In the genomic region with DNA sequence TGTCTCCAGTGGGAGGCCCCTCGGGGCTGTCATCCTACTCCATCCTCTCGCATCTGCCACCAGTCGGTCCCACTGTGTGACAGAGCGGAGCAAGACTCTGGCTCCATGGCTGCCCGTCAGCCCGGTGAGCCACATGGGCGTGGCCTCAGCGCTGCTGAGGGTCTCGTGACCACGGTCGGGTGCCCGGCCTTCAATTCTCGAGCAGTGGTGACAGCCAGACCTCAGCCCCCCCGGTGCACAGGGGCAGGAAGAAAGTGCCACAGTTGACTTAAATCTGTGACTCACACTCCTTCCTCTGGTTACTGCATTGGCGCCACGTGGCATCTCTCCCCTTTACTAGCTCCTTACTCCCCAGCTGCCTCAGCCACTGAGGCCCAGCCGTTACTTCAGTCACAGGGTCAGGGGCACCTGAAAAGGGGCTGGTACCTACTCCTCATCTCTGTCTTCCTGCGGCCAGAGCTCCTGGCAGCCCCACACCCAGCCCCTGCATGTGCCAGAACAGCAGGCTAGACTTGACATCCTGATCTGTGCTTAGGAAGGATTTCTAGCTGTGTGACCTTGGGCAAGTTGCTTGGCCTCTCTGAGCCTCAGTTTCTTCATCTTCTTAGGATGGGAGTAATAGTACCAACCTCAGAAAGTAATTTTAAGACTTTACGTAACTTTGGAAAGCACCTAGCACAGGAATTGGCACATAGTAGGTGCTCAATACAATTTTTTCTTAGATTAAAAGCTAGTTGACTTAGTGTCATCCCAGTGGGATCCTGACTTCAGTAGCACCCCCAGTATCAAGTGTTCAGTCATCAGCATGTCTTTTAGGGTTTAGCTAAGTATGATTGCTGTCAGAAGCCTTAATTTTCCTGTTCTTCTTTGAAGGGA, we compare ENCODE assay signal across 10 cellular contexts.
DNase-seq lines count a peak whose midpoint lies in the region; ATAC-seq, FAIRE-seq and TF ChIP-seq lines count a peak whose summit lies in the region.
"Had no signal": no experiment of that assay in that cellular context is flagged by ENCODE, and none has a peak within 500 bp of the region (broad histone marks: within the 10 kb centered on the region; RNA-seq: fewer than 3 reads in every experiment).

No MANE protein-coding gene starts in this region.

- TF ChIP-seq CTCF in K562 (IDR thresholded peaks at IDR 0.05 in 2 of 3, conservative IDR thresholded peaks at IDR 0.05 in 1 of 3; ENCODE audit: insufficient read depth in 2 of 3, low read depth in 1 of 3, low read length in 3 of 3) (no peak), transverse colon (IDR thresholded peaks at IDR 0.05) (no peak)

- H3K27me3 ChIP-seq in K562 (ENCODE audit: control insufficient read depth in 2 of 2, insufficient read depth in 2 of 2, low read length in 2 of 2), result no peaks in the 10 kb centered on the region
- no peaks in the 10 kb centered on the region for H3K27me3 ChIP-seq in transverse colon
- H3K27me3 ChIP-seq in right cardiac atrium (ENCODE audit: control insufficient read depth, insufficient read depth), result no peaks in the 10 kb centered on the region
- H3K27me3 ChIP-seq in GM23248 (replicated peaks; ENCODE audit: insufficient read depth), result no peaks in the 10 kb centered on the region

- no peaks in the 10 kb centered on the region for H3K9me1 ChIP-seq in K562 (ENCODE audit: control insufficient read depth, insufficient read depth, low read length)

- ATAC-seq in Right ventricle myocardium inferior, result peak; percentile 4
- ATAC-seq in K562, result no peak
- ATAC-seq in right cardiac atrium, result no peak
- ATAC-seq: left colon had no signal

- POLR2A ChIA-PET in K562 (lab: Yijun Ruan, JAX), result interaction anchor here (1.0 to 1.1 kb wide), 2 partner anchors 10 to 38 kb away, joined by 3 read pairs; no protein-coding TSS in a partner anchor

- CTCF ChIA-PET in K562 (lab: Yijun Ruan, JAX; ENCODE audit: low intra/inter-chr PET ratio), result no interaction called here

- H3K4me3 ChIP-seq in K562 (no peak overlapping the region), transverse colon (no peak overlapping the region), right cardiac atrium (ENCODE audit: low read length) (no peak overlapping the region), GM23248 (no peak overlapping the region)

- no peak overlapping the region for H3K4me2 ChIP-seq in K562 (ENCODE audit: insufficient read depth, low read length)
- H3K4me2 ChIP-seq in GM23248 (ENCODE audit: unreplicated experiment), result no peak overlapping the region

- WGBS in K562 (ENCODE audit: insufficient coverage, low coverage, missing lambda C conversion rate), result 98% methylated on average over 15 of the region's 19 CpGs
- 74 to 100% methylated on average over 1 to 19 of the region's 19 CpGs for WGBS in transverse colon (ENCODE audit: low coverage in 1 of 2), 2 donors
- WGBS in right cardiac atrium, result 82% methylated on average over 19 of the region's 19 CpGs
- WGBS in GM23248 (ENCODE audit: low coverage in 1 of 2, low lambda C conversion rate in 2 of 2, missing lambda C conversion rate in 2 of 2), 2 experiments, result 94 to 96% methylated on average over 19 of the region's 19 CpGs

- no peaks in the 10 kb centered on the region for H3K9me3 ChIP-seq in K562 (replicated peaks; ENCODE audit: control insufficient read depth, insufficient read depth, low read depth, low read length)
- H3K9me3 ChIP-seq in transverse colon, result no peaks in the 10 kb centered on the region
- H3K9me3 ChIP-seq in right cardiac atrium (ENCODE audit: control insufficient read depth, low read length), result no peaks in the 10 kb centered on the region
- no peaks in the 10 kb centered on the region for H3K9me3 ChIP-seq in GM23248 (ENCODE audit: low read depth)

- H2AFZ ChIP-seq in K562 (ENCODE audit: low read depth, low read length) (no peak overlapping the region), GM23248 (no peak overlapping the region)

- TF ChIP-seq EP300 in K562 (IDR thresholded peaks at IDR 0.05; ENCODE audit: low read length), result no peak
- TF ChIP-seq EP300 in transverse colon (IDR thresholded peaks at IDR 0.05; ENCODE audit: low read depth), result no peak

- H3K79me2 ChIP-seq in K562 (ENCODE audit: control insufficient read depth, insufficient read depth, low read length) (no peaks in the 10 kb centered on the region), GM23248 (ENCODE audit: insufficient read depth) (peaks cover 29% of the 10 kb centered on the region)

- H3K27ac ChIP-seq in K562 (ENCODE audit: extremely low read depth, low read depth, low read length) (no peak overlapping the region), transverse colon (no peak overlapping the region), right cardiac atrium (ENCODE audit: low read length) (no peak overlapping the region), GM23248 (no peak overlapping the region)

- FAIRE-seq in K562 (lab: Jason Lieb, UNC), result peak; percentile 6
- FAIRE-seq: astrocyte had no signal

- DNase-seq in Right ventricle myocardium inferior (ENCODE audit: missing footprints) (no peak), cardiac septum (ENCODE audit: low spot score) (no peak), HK-2 (ENCODE audit: unreplicated experiment) (peak; percentile 85), K562 (ENCODE audit: extremely low read depth in 1 of 4, low spot score in 3 of 4) (no peak), transverse colon (peak; percentile 16), SHP77 (lab: John Stamatoyannopoulos, UW) (no peak), right cardiac atrium (no peak), GM23248 (no peak)

- TF ChIP-seq POLR2A in K562 (conservative IDR thresholded peaks at IDR 0.05) (no peak), transverse colon (IDR thresholded peaks at IDR 0.05) (no peak)

- TF ChIP-seq RAD21 in K562 (CRISPR knock-in tag; conservative IDR thresholded peaks at IDR 0.05 in 1 of 2, IDR thresholded peaks at IDR 0.05 in 1 of 2), result no peak

- H3K9ac ChIP-seq in K562 (ENCODE audit: insufficient read depth in 1 of 2, low read depth in 2 of 2, low read length in 2 of 2) (peak overlapping the region in 1 of 2 experiments; percentile 42; a peak in 1 of 4 replicates), GM23248 (no peak overlapping the region)

- no peaks in the 10 kb centered on the region for H3K9me2 ChIP-seq in GM23248 (ENCODE audit: insufficient read depth)

- intact Hi-C loops in Right ventricle myocardium inferior (cut with DNase I) (no loop called here), cardiac septum (cut with DNase I) (no loop called here), K562 (cut with micrococcal nuclease) (no loop called here), transverse colon (cut with DNase I; ENCODE audit: low total_unique reads) (no loop called here), right cardiac atrium (cut with DNase I) (no loop called here)

- H3K4me1 ChIP-seq in K562 (replicated peaks in 1 of 2; ENCODE audit: control insufficient read depth in 2 of 2, insufficient read depth in 2 of 2, low read length in 2 of 2), result peaks cover 0 to 3% of the 10 kb centered on the region in 2 experiments; a peak in 1 of 5 replicates
- no peaks in the 10 kb centered on the region for H3K4me1 ChIP-seq in transverse colon
- no peaks in the 10 kb centered on the region for H3K4me1 ChIP-seq in right cardiac atrium (ENCODE audit: control insufficient read depth, insufficient read depth, low read length)
- H3K4me1 ChIP-seq in GM23248 (ENCODE audit: insufficient read depth), result no peaks in the 10 kb centered on the region; the same call in 1 of the 2 replicates

- no TSS peak for BruUV-seq in K562 (replicated peaks; lab: Mats Ljungman, UMichigan)

- 0 out of 2 replicates have a peak, but pooled peaks cover 5% of the 10 kb centered on the region for H3F3A ChIP-seq in GM23248 (ENCODE audit: insufficient read depth)

- in situ Hi-C loops in K562 (cut with MboI) (no loop called here), transverse colon (cut with MboI; ENCODE audit: low pct_ligation_motif_present in 1 of 4, low pct_unique_long_range_greater_than_20kb in 1 of 4, low sequenced_read_pairs in 3 of 4) (no loop called here), GM23248 (cut with MboI) (no loop called here)

- H4K20me1 ChIP-seq in K562 (replicated peaks; ENCODE audit: control insufficient read depth, insufficient read depth, low read length) (no peaks in the 10 kb centered on the region), GM23248 (ENCODE audit: insufficient read depth) (no peaks in the 10 kb centered on the region)

- H3K36me3 ChIP-seq in K562 (ENCODE audit: control insufficient read depth, insufficient read depth, low read length) (peaks cover 92% of the 10 kb centered on the region; the same call in 2 of the 3 replicates), transverse colon (peaks cover 0 to 32% (median 16%) of the 10 kb centered on the region in 4 donors), GM23248 (ENCODE audit: low read depth) (peaks cover 38% of the 10 kb centered on the region; the same call in 1 of the 2 replicates)

TF ChIP-seq in K562, 482 proteins besides CTCF, POLR2A, EP300 and RAD21 (continues in another document):
- TF ChIP-seq, protein P1, sequence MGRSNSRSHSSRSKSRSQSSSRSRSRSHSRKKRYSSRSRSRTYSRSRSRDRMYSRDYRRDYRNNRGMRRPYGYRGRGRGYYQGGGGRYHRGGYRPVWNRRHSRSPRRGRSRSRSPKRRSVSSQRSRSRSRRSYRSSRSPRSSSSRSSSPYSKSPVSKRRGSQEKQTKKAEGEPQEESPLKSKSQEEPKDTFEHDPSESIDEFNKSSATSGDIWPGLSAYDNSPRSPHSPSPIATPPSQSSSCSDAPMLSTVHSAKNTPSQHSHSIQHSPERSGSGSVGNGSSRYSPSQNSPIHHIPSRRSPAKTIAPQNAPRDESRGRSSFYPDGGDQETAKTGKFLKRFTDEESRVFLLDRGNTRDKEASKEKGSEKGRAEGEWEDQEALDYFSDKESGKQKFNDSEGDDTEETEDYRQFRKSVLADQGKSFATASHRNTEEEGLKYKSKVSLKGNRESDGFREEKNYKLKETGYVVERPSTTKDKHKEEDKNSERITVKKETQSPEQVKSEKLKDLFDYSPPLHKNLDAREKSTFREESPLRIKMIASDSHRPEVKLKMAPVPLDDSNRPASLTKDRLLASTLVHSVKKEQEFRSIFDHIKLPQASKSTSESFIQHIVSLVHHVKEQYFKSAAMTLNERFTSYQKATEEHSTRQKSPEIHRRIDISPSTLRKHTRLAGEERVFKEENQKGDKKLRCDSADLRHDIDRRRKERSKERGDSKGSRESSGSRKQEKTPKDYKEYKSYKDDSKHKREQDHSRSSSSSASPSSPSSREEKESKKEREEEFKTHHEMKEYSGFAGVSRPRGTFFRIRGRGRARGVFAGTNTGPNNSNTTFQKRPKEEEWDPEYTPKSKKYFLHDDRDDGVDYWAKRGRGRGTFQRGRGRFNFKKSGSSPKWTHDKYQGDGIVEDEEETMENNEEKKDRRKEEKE (IDR thresholded peaks at IDR 0.05; ENCODE audit: borderline replicate concordance in 1 of 2, control insufficient read depth in 1 of 2, low read depth in 2 of 2, low read length in 1 of 2), result no peak
- TF ChIP-seq POLR2G (IDR thresholded peaks at IDR 0.05; ENCODE audit: low read depth, low read length) (peak; percentile 49; the same call in 1 of the 2 replicates), ZKSCAN1 (IDR thresholded peaks at IDR 0.05; ENCODE audit: low read depth, low read length) (peak; percentile 70; the same call in 1 of the 2 replicates), BCOR (IDR thresholded peaks at IDR 0.05) (peak; percentile 71; the same call in 1 of the 2 replicates), RBM25 (IDR thresholded peaks at IDR 0.05; ENCODE audit: low read depth, low read length, severe bottlenecking) (peak; percentile 90), RBM22 (IDR thresholded peaks at IDR 0.05; ENCODE audit: low read depth, low read length, poor library complexity, severe bottlenecking) (peak; percentile 90)

Comparison
In these comparisons a context has a peak if more than half of its experiments do, and no peak if none do; other contexts are left out.
1. DNase-seq: peak in HK-2 (single experiment) and transverse colon (single experiment); none in Right ventricle myocardium inferior (single experiment), cardiac septum (single experiment), K562 (0 of 4), SHP77 (0 of 2), right cardiac atrium (0 of 3) and GM23248 (single experiment).